Comparison of ENCODE assay signal across 11 cellular contexts in the genomic region with DNA sequence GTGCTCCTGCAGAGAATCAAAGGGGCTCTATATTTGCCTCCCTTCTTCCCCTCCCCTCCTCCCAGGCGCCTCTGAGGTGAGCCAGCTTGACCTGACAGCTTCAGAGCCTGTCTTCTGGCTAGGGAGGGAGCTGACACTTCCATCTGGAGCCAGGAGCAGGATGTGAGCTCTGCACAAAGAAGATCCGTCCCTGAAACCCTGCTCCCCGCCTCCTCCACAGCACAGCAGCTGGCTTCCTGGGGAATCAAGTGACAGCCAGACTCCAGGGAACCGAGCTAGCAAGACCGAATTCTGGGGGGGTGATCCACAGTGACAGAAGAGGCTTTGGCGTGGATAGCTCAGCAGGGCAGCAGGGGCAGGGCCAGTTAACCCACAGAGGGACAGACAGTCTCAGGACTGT. TPM values are rescaled to one million over a fixed set of nuclear protein-coding genes. Genes with fewer than 3 reads are reported as not detected.
DNase-seq lines count a peak whose midpoint lies in the region; TF ChIP-seq lines count a peak whose summit lies in the region.
"Had no signal": no experiment of that assay in that cellular context is flagged by ENCODE, and none has a peak within 500 bp of the region (broad histone marks: within the 10 kb centered on the region; RNA-seq: fewer than 3 reads in every experiment).

No MANE protein-coding gene starts in this region.

- H3K27ac Mint-ChIP-seq in endodermal cell = no peak overlapping the region
- H3K27ac Mint-ChIP-seq: CD8-positive, alpha-beta T cell; dendritic cell treated with granulocyte-macrophage colony-stimulating factor and Interleukin-4, amounts not matched to agents 40 ng/mL and 50 ng/mL, for 4 days had no signal

- H3K4me1 ChIP-seq in endodermal cell (ENCODE audit: control insufficient read depth, insufficient read depth, low read length) (peaks cover 3% of the 10 kb centered on the region), Peyer's patch (no peaks in the 10 kb centered on the region)

- no peak for TF ChIP-seq POLR2A in Peyer's patch (IDR thresholded peaks at IDR 0.05)

- no peaks in the 10 kb centered on the region for H3K36me3 Mint-ChIP-seq in endodermal cell (ENCODE audit: low read depth)

- H3K27me3 ChIP-seq in endodermal cell (ENCODE audit: control insufficient read depth, insufficient read depth, low read length, poor library complexity, severe bottlenecking) (peaks cover 7% of the 10 kb centered on the region), Peyer's patch (no peaks in the 10 kb centered on the region)

- H3K36me3 ChIP-seq in endodermal cell (ENCODE audit: control insufficient read depth, insufficient read depth, low read length) = no peaks in the 10 kb centered on the region
- H3K36me3 ChIP-seq in Peyer's patch = no peaks in the 10 kb centered on the region

- H3K9me3 ChIP-seq in endodermal cell (ENCODE audit: control insufficient read depth, low read length) (no peaks in the 10 kb centered on the region), Peyer's patch (no peaks in the 10 kb centered on the region)

- no peak for TF ChIP-seq CTCF in endodermal cell (conservative IDR thresholded peaks at IDR 0.05)
- no peak for TF ChIP-seq CTCF in Peyer's patch (IDR thresholded peaks at IDR 0.05)
- no peak for TF ChIP-seq CTCF in RWPE1 (conservative IDR thresholded peaks at IDR 0.05; ENCODE audit: low read depth)

- H3K9me3 Mint-ChIP-seq in endodermal cell = no peaks in the 10 kb centered on the region

- CTCF ChIA-PET in RWPE1 (lab: Yijun Ruan, JAX) = interaction anchor here (1.0 kb wide), 1 partner anchor 22 kb away, joined by 3 read pairs; no protein-coding TSS in a partner anchor

- H3K27ac ChIP-seq in endodermal cell (ENCODE audit: low read depth, low read length) (peak overlapping the region; percentile 84), Peyer's patch (no peak overlapping the region), RWPE1 (no peak overlapping the region)

- POLR2A ChIA-PET in RWPE1 (lab: Yijun Ruan, JAX; ENCODE audit: low non-redundant PET) = no interaction called here

- peak; percentile 33 for DNase-seq in COR-L47 (lab: John Stamatoyannopoulos, UW)
- peak; percentile 50 for DNase-seq in NCI-H2107 (lab: John Stamatoyannopoulos, UW)
- peak; percentile 88 for DNase-seq in endodermal cell
- DNase-seq in myocyte (ENCODE audit: low read depth) = peak; percentile 91
- DNase-seq in Peyer's patch = no peak
- no peak for DNase-seq in RWPE1 (ENCODE audit: low spot score)
- DNase-seq in NCI-H187 treated with DMSO at 0.1 percent for 48 hours (lab: John Stamatoyannopoulos, UW) = no peak
- no peak for DNase-seq in GM19238 (ENCODE audit: insufficient read length, low spot score)
- DNase-seq: CD8-positive, alpha-beta T cell; left colon had no signal

- WGBS in endodermal cell (ENCODE audit: insufficient coverage in 1 of 2, insufficient read length in 1 of 2), 2 experiments = 15% methylated on average over 5 to 6 of the region's 6 CpGs

- peak overlapping the region; percentile 27 for H3K4me3 Mint-ChIP-seq in endodermal cell
- H3K4me3 Mint-ChIP-seq: CD8-positive, alpha-beta T cell; dendritic cell treated with granulocyte-macrophage colony-stimulating factor and Interleukin-4, amounts not matched to agents 40 ng/mL and 50 ng/mL, for 4 days had no signal

- no peak overlapping the region for H3K4me3 ChIP-seq in endodermal cell (ENCODE audit: low read length)
- H3K4me3 ChIP-seq in Peyer's patch = no peak overlapping the region

- H3K27me3 Mint-ChIP-seq in endodermal cell (ENCODE audit: insufficient read depth) = peaks cover 24% of the 10 kb centered on the region

- peaks cover 21% of the 10 kb centered on the region for H3K4me1 Mint-ChIP-seq in endodermal cell

- no peak overlapping the region for H3K9ac ChIP-seq in endodermal cell (ENCODE audit: extremely low read depth, low read length, poor library complexity, severe bottlenecking)

RNA-seq across cellular contexts. Expression of gene CCDC182, which starts 37.2 kb away (rescaled TPM):
- total RNA-seq in endodermal cell (under 1 TPM in 1 of 2 donors, not detected in 1; 0.33 TPM), myocyte (not detected in 2 replicates), Peyer's patch (not detected)
- not detected for polyA plus RNA-seq in endodermal cell (2013, experiment 1 of 2)
- polyA plus RNA-seq in endodermal cell (2013, experiment 2 of 2) = not detected
- polyA plus RNA-seq in myocyte (2012) = not detected
- total RNA-seq: CD8-positive, alpha-beta T cell; left colon had no signal

Comparison
In these comparisons a context has a peak if more than half of its experiments do, and no peak if none do; other contexts are left out.
1. DNase-seq: peak in COR-L47 (single experiment), NCI-H2107 (single experiment), endodermal cell (single experiment) and myocyte (single experiment); none in Peyer's patch (0 of 3), RWPE1 (single experiment), NCI-H187 treated with DMSO at 0.1 percent for 48 hours (single experiment) and GM19238 (single experiment).